Comparison of ENCODE assay signal across 1 cellular context in the genomic region with DNA sequence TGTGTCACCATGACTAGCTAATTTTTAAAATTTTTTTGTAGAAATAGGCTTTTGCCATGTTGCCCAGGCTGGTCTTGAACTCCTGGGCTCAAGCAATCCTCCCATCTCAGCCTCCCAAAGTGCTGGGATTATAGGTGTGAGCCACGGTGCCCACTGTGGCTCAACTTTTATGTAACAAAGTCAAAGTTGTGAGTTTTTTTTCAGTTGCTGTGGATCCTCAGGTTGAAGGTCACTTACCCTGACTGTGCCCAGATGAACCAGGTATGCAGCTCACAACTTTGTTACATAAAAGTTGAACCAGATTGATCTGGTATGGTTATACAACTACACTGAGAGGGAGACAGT.
A peak's percentile ranks its signal among the peaks of the same experiment; 100 is the strongest.
TF ChIP-seq lines count a peak whose summit lies in the region.
"Not testable (repeated sequence)": the region's sequence is repeated elsewhere in the genome, so short reads cannot be mapped to it uniquely, and the experiment has no call there.

No MANE protein-coding gene starts in this region.

TF ChIP-seq in HepG2, 621 proteins besides CTCF, POLR2A, EP300 and RAD21 (continues in another document):
- TF ChIP-seq PPARG (CRISPR knock-in tag; conservative IDR thresholded peaks at IDR 0.05) = 0 out of 2 replicates have a peak, but pooled peaks have one; percentile 38
- TF ChIP-seq HDAC2 (CRISPR knock-in tag; IDR thresholded peaks at IDR 0.05) = 0 out of 2 replicates have a peak, but pooled peaks have one; percentile 39
- TF ChIP-seq, protein P1, sequence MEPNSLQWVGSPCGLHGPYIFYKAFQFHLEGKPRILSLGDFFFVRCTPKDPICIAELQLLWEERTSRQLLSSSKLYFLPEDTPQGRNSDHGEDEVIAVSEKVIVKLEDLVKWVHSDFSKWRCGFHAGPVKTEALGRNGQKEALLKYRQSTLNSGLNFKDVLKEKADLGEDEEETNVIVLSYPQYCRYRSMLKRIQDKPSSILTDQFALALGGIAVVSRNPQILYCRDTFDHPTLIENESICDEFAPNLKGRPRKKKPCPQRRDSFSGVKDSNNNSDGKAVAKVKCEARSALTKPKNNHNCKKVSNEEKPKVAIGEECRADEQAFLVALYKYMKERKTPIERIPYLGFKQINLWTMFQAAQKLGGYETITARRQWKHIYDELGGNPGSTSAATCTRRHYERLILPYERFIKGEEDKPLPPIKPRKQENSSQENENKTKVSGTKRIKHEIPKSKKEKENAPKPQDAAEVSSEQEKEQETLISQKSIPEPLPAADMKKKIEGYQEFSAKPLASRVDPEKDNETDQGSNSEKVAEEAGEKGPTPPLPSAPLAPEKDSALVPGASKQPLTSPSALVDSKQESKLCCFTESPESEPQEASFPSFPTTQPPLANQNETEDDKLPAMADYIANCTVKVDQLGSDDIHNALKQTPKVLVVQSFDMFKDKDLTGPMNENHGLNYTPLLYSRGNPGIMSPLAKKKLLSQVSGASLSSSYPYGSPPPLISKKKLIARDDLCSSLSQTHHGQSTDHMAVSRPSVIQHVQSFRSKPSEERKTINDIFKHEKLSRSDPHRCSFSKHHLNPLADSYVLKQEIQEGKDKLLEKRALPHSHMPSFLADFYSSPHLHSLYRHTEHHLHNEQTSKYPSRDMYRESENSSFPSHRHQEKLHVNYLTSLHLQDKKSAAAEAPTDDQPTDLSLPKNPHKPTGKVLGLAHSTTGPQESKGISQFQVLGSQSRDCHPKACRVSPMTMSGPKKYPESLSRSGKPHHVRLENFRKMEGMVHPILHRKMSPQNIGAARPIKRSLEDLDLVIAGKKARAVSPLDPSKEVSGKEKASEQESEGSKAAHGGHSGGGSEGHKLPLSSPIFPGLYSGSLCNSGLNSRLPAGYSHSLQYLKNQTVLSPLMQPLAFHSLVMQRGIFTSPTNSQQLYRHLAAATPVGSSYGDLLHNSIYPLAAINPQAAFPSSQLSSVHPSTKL (CRISPR knock-in tag; IDR thresholded peaks at IDR 0.05) = peak; percentile 62
- TF ChIP-seq LCORL (IDR thresholded peaks at IDR 0.05); HNF4G (CRISPR knock-in tag; IDR thresholded peaks at IDR 0.05; ENCODE audit: borderline replicate concordance, low read depth): not testable (repeated sequence)
- 0 out of 2 replicates have a peak, but pooled peaks have one; percentile 30 for TF ChIP-seq LCORL (CRISPR knock-in tag; IDR thresholded peaks at IDR 0.05)
- peak; percentile 73 for TF ChIP-seq ZMYM2 (CRISPR knock-in tag; IDR thresholded peaks at IDR 0.05)
- 0 out of 2 replicates have a peak, but pooled peaks have one; percentile 28 for TF ChIP-seq NCOA2 (CRISPR knock-in tag; IDR thresholded peaks at IDR 0.05)
- TF ChIP-seq, protein P2, sequence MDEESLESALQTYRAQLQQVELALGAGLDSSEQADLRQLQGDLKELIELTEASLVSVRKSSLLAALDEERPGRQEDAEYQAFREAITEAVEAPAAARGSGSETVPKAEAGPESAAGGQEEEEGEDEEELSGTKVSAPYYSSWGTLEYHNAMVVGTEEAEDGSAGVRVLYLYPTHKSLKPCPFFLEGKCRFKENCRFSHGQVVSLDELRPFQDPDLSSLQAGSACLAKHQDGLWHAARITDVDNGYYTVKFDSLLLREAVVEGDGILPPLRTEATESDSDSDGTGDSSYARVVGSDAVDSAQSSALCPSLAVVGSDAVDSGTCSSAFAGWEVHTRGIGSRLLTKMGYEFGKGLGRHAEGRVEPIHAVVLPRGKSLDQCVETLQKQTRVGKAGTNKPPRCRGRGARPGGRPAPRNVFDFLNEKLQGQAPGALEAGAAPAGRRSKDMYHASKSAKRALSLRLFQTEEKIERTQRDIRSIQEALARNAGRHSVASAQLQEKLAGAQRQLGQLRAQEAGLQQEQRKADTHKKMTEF (CRISPR knock-in tag; IDR thresholded peaks at IDR 0.05) = peak; percentile 32; the same call in 1 of the 2 replicates
- TF ChIP-seq, protein P3, sequence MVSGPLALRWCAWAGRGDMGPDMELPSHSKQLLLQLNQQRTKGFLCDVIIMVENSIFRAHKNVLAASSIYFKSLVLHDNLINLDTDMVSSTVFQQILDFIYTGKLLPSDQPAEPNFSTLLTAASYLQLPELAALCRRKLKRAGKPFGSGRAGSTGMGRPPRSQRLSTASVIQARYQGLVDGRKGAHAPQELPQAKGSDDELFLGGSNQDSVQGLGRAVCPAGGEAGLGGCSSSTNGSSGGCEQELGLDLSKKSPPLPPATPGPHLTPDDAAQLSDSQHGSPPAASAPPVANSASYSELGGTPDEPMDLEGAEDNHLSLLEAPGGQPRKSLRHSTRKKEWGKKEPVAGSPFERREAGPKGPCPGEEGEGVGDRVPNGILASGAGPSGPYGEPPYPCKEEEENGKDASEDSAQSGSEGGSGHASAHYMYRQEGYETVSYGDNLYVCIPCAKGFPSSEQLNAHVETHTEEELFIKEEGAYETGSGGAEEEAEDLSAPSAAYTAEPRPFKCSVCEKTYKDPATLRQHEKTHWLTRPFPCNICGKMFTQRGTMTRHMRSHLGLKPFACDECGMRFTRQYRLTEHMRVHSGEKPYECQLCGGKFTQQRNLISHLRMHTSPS (CRISPR knock-in tag; IDR thresholded peaks at IDR 0.05; ENCODE audit: low read depth) = peak; percentile 39; the same call in 1 of the 2 replicates
- TF ChIP-seq ZNF644 (CRISPR knock-in tag; IDR thresholded peaks at IDR 0.05; ENCODE audit: low read depth) = 0 out of 2 replicates have a peak, but pooled peaks have one; percentile 7
- TF ChIP-seq HNF4G (IDR thresholded peaks at IDR 0.05; ENCODE audit: borderline replicate concordance, low read depth, low read length) = 0 out of 2 replicates have a peak, but pooled peaks have one; percentile 7
- TF ChIP-seq ZNF607 (CRISPR knock-in tag; IDR thresholded peaks at IDR 0.05; ENCODE audit: borderline replicate concordance) = 0 out of 2 replicates have a peak, but pooled peaks have one; percentile 32
- peak; percentile 82 for TF ChIP-seq RARA (CRISPR knock-in tag; IDR thresholded peaks at IDR 0.05)
- peak; percentile 63; the same call in 1 of the 2 replicates for TF ChIP-seq SAP130 (CRISPR knock-in tag; IDR thresholded peaks at IDR 0.05; ENCODE audit: low read depth)
- 0 out of 2 replicates have a peak, but pooled peaks have one; percentile 25 for TF ChIP-seq CEBPG (CRISPR knock-in tag; IDR thresholded peaks at IDR 0.05)
- TF ChIP-seq, protein P4, sequence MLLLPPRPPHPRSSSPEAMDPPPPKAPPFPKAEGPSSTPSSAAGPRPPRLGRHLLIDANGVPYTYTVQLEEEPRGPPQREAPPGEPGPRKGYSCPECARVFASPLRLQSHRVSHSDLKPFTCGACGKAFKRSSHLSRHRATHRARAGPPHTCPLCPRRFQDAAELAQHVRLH (CRISPR knock-in tag; IDR thresholded peaks at IDR 0.05; ENCODE audit: borderline replicate concordance, low read depth) = peak; percentile 41; the same call in 1 of the 2 replicates
- peak; percentile 73 for TF ChIP-seq GATAD2A (CRISPR knock-in tag; IDR thresholded peaks at IDR 0.05)
- TF ChIP-seq, protein P5, sequence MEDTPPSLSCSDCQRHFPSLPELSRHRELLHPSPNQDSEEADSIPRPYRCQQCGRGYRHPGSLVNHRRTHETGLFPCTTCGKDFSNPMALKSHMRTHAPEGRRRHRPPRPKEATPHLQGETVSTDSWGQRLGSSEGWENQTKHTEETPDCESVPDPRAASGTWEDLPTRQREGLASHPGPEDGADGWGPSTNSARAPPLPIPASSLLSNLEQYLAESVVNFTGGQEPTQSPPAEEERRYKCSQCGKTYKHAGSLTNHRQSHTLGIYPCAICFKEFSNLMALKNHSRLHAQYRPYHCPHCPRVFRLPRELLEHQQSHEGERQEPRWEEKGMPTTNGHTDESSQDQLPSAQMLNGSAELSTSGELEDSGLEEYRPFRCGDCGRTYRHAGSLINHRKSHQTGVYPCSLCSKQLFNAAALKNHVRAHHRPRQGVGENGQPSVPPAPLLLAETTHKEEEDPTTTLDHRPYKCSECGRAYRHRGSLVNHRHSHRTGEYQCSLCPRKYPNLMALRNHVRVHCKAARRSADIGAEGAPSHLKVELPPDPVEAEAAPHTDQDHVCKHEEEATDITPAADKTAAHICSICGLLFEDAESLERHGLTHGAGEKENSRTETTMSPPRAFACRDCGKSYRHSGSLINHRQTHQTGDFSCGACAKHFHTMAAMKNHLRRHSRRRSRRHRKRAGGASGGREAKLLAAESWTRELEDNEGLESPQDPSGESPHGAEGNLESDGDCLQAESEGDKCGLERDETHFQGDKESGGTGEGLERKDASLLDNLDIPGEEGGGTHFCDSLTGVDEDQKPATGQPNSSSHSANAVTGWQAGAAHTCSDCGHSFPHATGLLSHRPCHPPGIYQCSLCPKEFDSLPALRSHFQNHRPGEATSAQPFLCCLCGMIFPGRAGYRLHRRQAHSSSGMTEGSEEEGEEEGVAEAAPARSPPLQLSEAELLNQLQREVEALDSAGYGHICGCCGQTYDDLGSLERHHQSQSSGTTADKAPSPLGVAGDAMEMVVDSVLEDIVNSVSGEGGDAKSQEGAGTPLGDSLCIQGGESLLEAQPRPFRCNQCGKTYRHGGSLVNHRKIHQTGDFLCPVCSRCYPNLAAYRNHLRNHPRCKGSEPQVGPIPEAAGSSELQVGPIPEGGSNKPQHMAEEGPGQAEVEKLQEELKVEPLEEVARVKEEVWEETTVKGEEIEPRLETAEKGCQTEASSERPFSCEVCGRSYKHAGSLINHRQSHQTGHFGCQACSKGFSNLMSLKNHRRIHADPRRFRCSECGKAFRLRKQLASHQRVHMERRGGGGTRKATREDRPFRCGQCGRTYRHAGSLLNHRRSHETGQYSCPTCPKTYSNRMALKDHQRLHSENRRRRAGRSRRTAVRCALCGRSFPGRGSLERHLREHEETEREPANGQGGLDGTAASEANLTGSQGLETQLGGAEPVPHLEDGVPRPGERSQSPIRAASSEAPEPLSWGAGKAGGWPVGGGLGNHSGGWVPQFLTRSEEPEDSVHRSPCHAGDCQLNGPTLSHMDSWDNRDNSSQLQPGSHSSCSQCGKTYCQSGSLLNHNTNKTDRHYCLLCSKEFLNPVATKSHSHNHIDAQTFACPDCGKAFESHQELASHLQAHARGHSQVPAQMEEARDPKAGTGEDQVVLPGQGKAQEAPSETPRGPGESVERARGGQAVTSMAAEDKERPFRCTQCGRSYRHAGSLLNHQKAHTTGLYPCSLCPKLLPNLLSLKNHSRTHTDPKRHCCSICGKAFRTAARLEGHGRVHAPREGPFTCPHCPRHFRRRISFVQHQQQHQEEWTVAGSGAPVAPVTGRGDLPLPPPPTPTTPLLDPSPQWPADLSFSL (CRISPR knock-in tag; IDR thresholded peaks at IDR 0.05) = peak; percentile 87
- 0 out of 2 replicates have a peak, but pooled peaks have one; percentile 19 for TF ChIP-seq ERF (CRISPR knock-in tag; IDR thresholded peaks at IDR 0.05)
- TF ChIP-seq ZNF460 (CRISPR knock-in tag; IDR thresholded peaks at IDR 0.05; ENCODE audit: borderline replicate concordance) = peak; percentile 10; the same call in 1 of the 2 replicates
- TF ChIP-seq, protein P6, sequence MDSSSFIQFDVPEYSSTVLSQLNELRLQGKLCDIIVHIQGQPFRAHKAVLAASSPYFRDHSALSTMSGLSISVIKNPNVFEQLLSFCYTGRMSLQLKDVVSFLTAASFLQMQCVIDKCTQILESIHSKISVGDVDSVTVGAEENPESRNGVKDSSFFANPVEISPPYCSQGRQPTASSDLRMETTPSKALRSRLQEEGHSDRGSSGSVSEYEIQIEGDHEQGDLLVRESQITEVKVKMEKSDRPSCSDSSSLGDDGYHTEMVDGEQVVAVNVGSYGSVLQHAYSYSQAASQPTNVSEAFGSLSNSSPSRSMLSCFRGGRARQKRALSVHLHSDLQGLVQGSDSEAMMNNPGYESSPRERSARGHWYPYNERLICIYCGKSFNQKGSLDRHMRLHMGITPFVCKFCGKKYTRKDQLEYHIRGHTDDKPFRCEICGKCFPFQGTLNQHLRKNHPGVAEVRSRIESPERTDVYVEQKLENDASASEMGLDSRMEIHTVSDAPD (CRISPR knock-in tag; IDR thresholded peaks at IDR 0.05) = 0 out of 2 replicates have a peak, but pooled peaks have one; percentile 22
- TF ChIP-seq, protein P7, sequence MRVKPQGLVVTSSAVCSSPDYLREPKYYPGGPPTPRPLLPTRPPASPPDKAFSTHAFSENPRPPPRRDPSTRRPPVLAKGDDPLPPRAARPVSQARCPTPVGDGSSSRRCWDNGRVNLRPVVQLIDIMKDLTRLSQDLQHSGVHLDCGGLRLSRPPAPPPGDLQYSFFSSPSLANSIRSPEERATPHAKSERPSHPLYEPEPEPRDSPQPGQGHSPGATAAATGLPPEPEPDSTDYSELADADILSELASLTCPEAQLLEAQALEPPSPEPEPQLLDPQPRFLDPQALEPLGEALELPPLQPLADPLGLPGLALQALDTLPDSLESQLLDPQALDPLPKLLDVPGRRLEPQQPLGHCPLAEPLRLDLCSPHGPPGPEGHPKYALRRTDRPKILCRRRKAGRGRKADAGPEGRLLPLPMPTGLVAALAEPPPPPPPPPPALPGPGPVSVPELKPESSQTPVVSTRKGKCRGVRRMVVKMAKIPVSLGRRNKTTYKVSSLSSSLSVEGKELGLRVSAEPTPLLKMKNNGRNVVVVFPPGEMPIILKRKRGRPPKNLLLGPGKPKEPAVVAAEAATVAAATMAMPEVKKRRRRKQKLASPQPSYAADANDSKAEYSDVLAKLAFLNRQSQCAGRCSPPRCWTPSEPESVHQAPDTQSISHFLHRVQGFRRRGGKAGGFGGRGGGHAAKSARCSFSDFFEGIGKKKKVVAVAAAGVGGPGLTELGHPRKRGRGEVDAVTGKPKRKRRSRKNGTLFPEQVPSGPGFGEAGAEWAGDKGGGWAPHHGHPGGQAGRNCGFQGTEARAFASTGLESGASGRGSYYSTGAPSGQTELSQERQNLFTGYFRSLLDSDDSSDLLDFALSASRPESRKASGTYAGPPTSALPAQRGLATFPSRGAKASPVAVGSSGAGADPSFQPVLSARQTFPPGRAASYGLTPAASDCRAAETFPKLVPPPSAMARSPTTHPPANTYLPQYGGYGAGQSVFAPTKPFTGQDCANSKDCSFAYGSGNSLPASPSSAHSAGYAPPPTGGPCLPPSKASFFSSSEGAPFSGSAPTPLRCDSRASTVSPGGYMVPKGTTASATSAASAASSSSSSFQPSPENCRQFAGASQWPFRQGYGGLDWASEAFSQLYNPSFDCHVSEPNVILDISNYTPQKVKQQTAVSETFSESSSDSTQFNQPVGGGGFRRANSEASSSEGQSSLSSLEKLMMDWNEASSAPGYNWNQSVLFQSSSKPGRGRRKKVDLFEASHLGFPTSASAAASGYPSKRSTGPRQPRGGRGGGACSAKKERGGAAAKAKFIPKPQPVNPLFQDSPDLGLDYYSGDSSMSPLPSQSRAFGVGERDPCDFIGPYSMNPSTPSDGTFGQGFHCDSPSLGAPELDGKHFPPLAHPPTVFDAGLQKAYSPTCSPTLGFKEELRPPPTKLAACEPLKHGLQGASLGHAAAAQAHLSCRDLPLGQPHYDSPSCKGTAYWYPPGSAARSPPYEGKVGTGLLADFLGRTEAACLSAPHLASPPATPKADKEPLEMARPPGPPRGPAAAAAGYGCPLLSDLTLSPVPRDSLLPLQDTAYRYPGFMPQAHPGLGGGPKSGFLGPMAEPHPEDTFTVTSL (CRISPR knock-in tag; IDR thresholded peaks at IDR 0.05; ENCODE audit: borderline replicate concordance) = peak; percentile 23; the same call in 1 of the 2 replicates
- TF ChIP-seq, protein P8, sequence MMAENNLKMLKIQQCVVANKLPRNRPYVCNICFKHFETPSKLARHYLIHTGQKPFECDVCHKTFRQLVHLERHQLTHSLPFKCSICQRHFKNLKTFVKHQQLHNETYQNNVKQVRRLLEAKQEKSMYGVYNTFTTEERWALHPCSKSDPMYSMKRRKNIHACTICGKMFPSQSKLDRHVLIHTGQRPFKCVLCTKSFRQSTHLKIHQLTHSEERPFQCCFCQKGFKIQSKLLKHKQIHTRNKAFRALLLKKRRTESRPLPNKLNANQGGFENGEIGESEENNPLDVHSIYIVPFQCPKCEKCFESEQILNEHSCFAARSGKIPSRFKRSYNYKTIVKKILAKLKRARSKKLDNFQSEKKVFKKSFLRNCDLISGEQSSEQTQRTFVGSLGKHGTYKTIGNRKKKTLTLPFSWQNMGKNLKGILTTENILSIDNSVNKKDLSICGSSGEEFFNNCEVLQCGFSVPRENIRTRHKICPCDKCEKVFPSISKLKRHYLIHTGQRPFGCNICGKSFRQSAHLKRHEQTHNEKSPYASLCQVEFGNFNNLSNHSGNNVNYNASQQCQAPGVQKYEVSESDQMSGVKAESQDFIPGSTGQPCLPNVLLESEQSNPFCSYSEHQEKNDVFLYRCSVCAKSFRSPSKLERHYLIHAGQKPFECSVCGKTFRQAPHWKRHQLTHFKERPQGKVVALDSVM (CRISPR knock-in tag; IDR thresholded peaks at IDR 0.05) = peak; percentile 91
- TF ChIP-seq NR2F6 (IDR thresholded peaks at IDR 0.05) = peak; percentile 46; the same call in 1 of the 2 replicates
- TF ChIP-seq NR2F6 (CRISPR knock-in tag; IDR thresholded peaks at IDR 0.05) = peak; percentile 80; the same call in 1 of the 2 replicates
